26 cellular contexts compared by ENCODE assay signal in genomic region chr9:36146666-36147065, GRCh38. TPM values are rescaled to one million over a fixed set of nuclear protein-coding genes. Genes with fewer than 3 reads are reported as not detected.
DNase-seq lines count a peak whose midpoint lies in the region; ATAC-seq, FAIRE-seq and TF ChIP-seq lines count a peak whose summit lies in the region.
"Had no signal": no experiment of that assay in that cellular context is flagged by ENCODE, and none has a peak within 500 bp of the region (broad histone marks: within the 10 kb centered on the region; RNA-seq: fewer than 3 reads in every experiment).

No MANE protein-coding gene starts in this region.

- H3K27me3 ChIP-seq in vagina: no peaks in the 10 kb centered on the region
- H3K27me3 ChIP-seq in pancreas: no peaks in the 10 kb centered on the region
- H3K27me3 ChIP-seq: heart left ventricle, neural progenitor cell, Peyer's patch, SJCRH30, tibial nerve had no signal

- ATAC-seq in activated naive CD8-positive, alpha-beta T cell treated with anti-CD3 and anti-CD28 coated beads, Interleukin-2, amount 50 U/mL, for 24 hours: no peak
- ATAC-seq in HG03442 (IDR thresholded peaks at IDR 0.05; ENCODE audit: unreplicated experiment): no peak
- no peak for ATAC-seq in pancreas
- no peak for ATAC-seq in HG03469 (IDR thresholded peaks at IDR 0.05; ENCODE audit: unreplicated experiment)
- ATAC-seq: A549; activated CD4-positive, alpha-beta T cell treated with anti-CD3 and anti-CD28 coated beads for 36 hours; heart left ventricle; left lobe of liver; stimulated activated naive CD8-positive, alpha-beta T cell treated with anti-CD3 and anti-CD28 coated beads, Interleukin-15, Interleukin-2, amounts not matched to agents 100 U/mL and 50 U/mL, for 24 hours had no signal

- no peak overlapping the region for H3K4me3 Mint-ChIP-seq in activated naive CD8-positive, alpha-beta T cell
- H3K4me3 Mint-ChIP-seq in activated naive CD8-positive, alpha-beta T cell treated with anti-CD3 and anti-CD28 coated beads, Interleukin-2, amount 50 U/mL, for 24 hours: no peak overlapping the region
- H3K4me3 Mint-ChIP-seq in chondrocyte (ENCODE audit: unreplicated experiment) (no peak overlapping the region), nephron (no peak overlapping the region)
- H3K4me3 Mint-ChIP-seq: activated CD4-positive, alpha-beta T cell treated with anti-CD3 and anti-CD28 coated beads for 36 hours; neural progenitor cell had no signal

- H3K9me3 ChIP-seq in vagina (no peaks in the 10 kb centered on the region), pancreas (no peaks in the 10 kb centered on the region)
- H3K9me3 ChIP-seq: Peyer's patch, SJCRH30 had no signal

- intact Hi-C loops in vagina (cut with DNase I): no loop called here
- intact Hi-C loops in pancreas (cut with DNase I): no loop called here

- no peak for FAIRE-seq in pancreas (lab: Jason Lieb, UNC)
- FAIRE-seq: A549 had no signal

- no peak for TF ChIP-seq POLR2A in vagina (IDR thresholded peaks at IDR 0.05)

- H3K4me3 ChIP-seq in vagina: no peak overlapping the region
- no peak overlapping the region for H3K4me3 ChIP-seq in pancreas
- H3K4me3 ChIP-seq: A549, coronary artery, heart left ventricle, neural progenitor cell, Peyer's patch, SJCRH30, tibial nerve had no signal

- H3K4me1 Mint-ChIP-seq in activated naive CD8-positive, alpha-beta T cell (ENCODE audit: low read depth): peaks cover 94% of the 10 kb centered on the region
- H3K4me1 Mint-ChIP-seq in activated naive CD8-positive, alpha-beta T cell treated with anti-CD3 and anti-CD28 coated beads, Interleukin-2, amount 50 U/mL, for 24 hours: peaks cover 93% of the 10 kb centered on the region
- H3K4me1 Mint-ChIP-seq in chondrocyte (ENCODE audit: low read depth) (peaks cover 75% of the 10 kb centered on the region), nephron (peaks cover 63% of the 10 kb centered on the region)

- peaks cover 13% of the 10 kb centered on the region for H3K9me3 Mint-ChIP-seq in activated naive CD8-positive, alpha-beta T cell (ENCODE audit: low read depth)
- peaks cover 11% of the 10 kb centered on the region for H3K9me3 Mint-ChIP-seq in activated naive CD8-positive, alpha-beta T cell treated with anti-CD3 and anti-CD28 coated beads, Interleukin-2, amount 50 U/mL, for 24 hours
- H3K9me3 Mint-ChIP-seq in chondrocyte (ENCODE audit: low read depth) (no peaks in the 10 kb centered on the region), nephron (peaks cover 8% of the 10 kb centered on the region)

- no peak for DNase-seq in activated naive CD8-positive, alpha-beta T cell treated with anti-CD3 and anti-CD28 coated beads, Interleukin-2, amount 50 U/mL, for 24 hours
- DNase-seq in chondrocyte (ENCODE audit: low spot score): no peak
- no peak for DNase-seq in vagina (ENCODE audit: extremely low spot score in 2 of 2)
- no peak for DNase-seq in pancreas
- DNase-seq: activated CD4-positive, alpha-beta T cell treated with anti-CD3 and anti-CD28 coated beads for 36 hours; activated CD8-positive, alpha-beta memory T cell treated with anti-CD3 and anti-CD28 coated beads, Interleukin-2, amount 50 U/mL, for 48 hours; EL; GOT3; IMR-90; NCI-H446 treated with DMSO at 0.1 percent for 48 hours; SJCRH30; stimulated activated CD4-positive, alpha-beta T cell treated with anti-CD3 and anti-CD28 coated beads, Interleukin-4, amount 100 ng/mL, for 1 hour; stimulated activated naive CD8-positive, alpha-beta T cell treated with anti-CD3 and anti-CD28 coated beads, Interleukin-15, Interleukin-2, amounts not matched to agents 100 U/mL and 50 U/mL, for 24 hours; T-helper 1 cell had no signal

- H3K27me3 Mint-ChIP-seq in activated naive CD8-positive, alpha-beta T cell: no peaks in the 10 kb centered on the region
- no peaks in the 10 kb centered on the region for H3K27me3 Mint-ChIP-seq in activated naive CD8-positive, alpha-beta T cell treated with anti-CD3 and anti-CD28 coated beads, Interleukin-2, amount 50 U/mL, for 24 hours
- H3K27me3 Mint-ChIP-seq in chondrocyte (ENCODE audit: low read depth): no peaks in the 10 kb centered on the region
- H3K27me3 Mint-ChIP-seq in nephron (ENCODE audit: low read depth): peaks cover 4% of the 10 kb centered on the region
- H3K27me3 Mint-ChIP-seq: activated CD4-positive, alpha-beta T cell treated with anti-CD3 and anti-CD28 coated beads for 36 hours; B cell had no signal

- H3K36me3 ChIP-seq in vagina: no peaks in the 10 kb centered on the region
- no peaks in the 10 kb centered on the region for H3K36me3 ChIP-seq in pancreas
- H3K36me3 ChIP-seq: neural progenitor cell, Peyer's patch, SJCRH30 had no signal

- WGBS in pancreas, 2 donors: 89 to 93% methylated on average over 10 of the region's 10 CpGs

- H3K4me1 ChIP-seq in vagina (peaks cover 58% of the 10 kb centered on the region), pancreas (no peaks in the 10 kb centered on the region)
- H3K4me1 ChIP-seq: neural progenitor cell had no signal

- TF ChIP-seq CTCF in chondrocyte (IDR thresholded peaks at IDR 0.05) (no peak), nephron (IDR thresholded peaks at IDR 0.05; ENCODE audit: unreplicated experiment in 3 of 3) (no peak), vagina (IDR thresholded peaks at IDR 0.05) (no peak), pancreas (IDR thresholded peaks at IDR 0.05) (no peak)

- H3K27ac Mint-ChIP-seq in activated naive CD8-positive, alpha-beta T cell: peak overlapping the region; percentile 68
- H3K27ac Mint-ChIP-seq in activated naive CD8-positive, alpha-beta T cell treated with anti-CD3 and anti-CD28 coated beads, Interleukin-2, amount 50 U/mL, for 24 hours: no peak overlapping the region
- peak overlapping the region; percentile 81 for H3K27ac Mint-ChIP-seq in chondrocyte (ENCODE audit: unreplicated experiment)
- H3K27ac Mint-ChIP-seq in nephron: peak overlapping the region in 2 of 3 experiments; percentile 7 to 24
- H3K27ac Mint-ChIP-seq: activated CD4-positive, alpha-beta T cell treated with anti-CD3 and anti-CD28 coated beads for 36 hours; neural progenitor cell had no signal

- H3K27ac ChIP-seq in vagina (peak overlapping the region; percentile 83), pancreas (no peak overlapping the region)
- H3K27ac ChIP-seq: neural progenitor cell, SJCRH30, tibial nerve had no signal

- peaks cover 18% of the 10 kb centered on the region for H3K36me3 Mint-ChIP-seq in activated naive CD8-positive, alpha-beta T cell
- peaks cover 18% of the 10 kb centered on the region for H3K36me3 Mint-ChIP-seq in activated naive CD8-positive, alpha-beta T cell treated with anti-CD3 and anti-CD28 coated beads, Interleukin-2, amount 50 U/mL, for 24 hours (ENCODE audit: low read depth)
- H3K36me3 Mint-ChIP-seq in chondrocyte (ENCODE audit: low read depth) (peaks cover 31% of the 10 kb centered on the region), nephron (ENCODE audit: low read depth) (peaks cover 33% of the 10 kb centered on the region)

RNA-seq across cellular contexts. Expression of gene GLIPR2, which starts 10.1 kb away (rescaled TPM):
- total RNA-seq in chondrocyte (101 to 110 TPM (median 102 TPM) in 3 replicates), vagina (34.9 TPM), pancreas (10 to 100 TPM in 1 of 6 donors, 1 to 10 TPM in 5; 1.3 to 10.0 (median 2.3) TPM)
- polyA plus RNA-seq in pancreas: 1 to 10 TPM; 5.8 to 8.2 TPM

RNA-seq across cellular contexts. Expression of gene CCIN, which starts 22.5 kb away (rescaled TPM):
- 2.4 to 2.7 TPM (median 2.4 TPM) in 3 replicates for total RNA-seq in chondrocyte
- not detected for total RNA-seq in vagina
- total RNA-seq in pancreas: under 1 TPM in 1 of 6 donors, not detected in 5; 0.25 TPM
- polyA plus RNA-seq in pancreas: under 1 TPM; 0.05 to 0.11 TPM
- total RNA-seq: activated CD4-positive, alpha-beta T cell treated with anti-CD3 and anti-CD28 coated beads for 36 hours; B cell; left lobe of liver; Peyer's patch; tibial nerve had no signal
- polyA plus RNA-seq: A549 had no signal

RNA-seq across cellular contexts. Expression of gene CLTA, which starts 44.1 kb away (rescaled TPM):
- total RNA-seq in chondrocyte (200 to 243 TPM (median 240 TPM) in 3 replicates), vagina (199 TPM), pancreas (10 to 100 TPM; 57.9 to 91.7 (median 77.7) TPM)
- 100 to 1,000 TPM in 1 of 2 donors, 10 to 100 TPM in 1; 49.2 to 102 TPM for polyA plus RNA-seq in pancreas
